In genomic region chr1:109969907-109970306, GRCh38 we compare ENCODE assay signal across 23 cellular contexts.
"Had no signal": no experiment of that assay in that cellular context is flagged by ENCODE, and none has a peak within 500 bp of the region (broad histone marks: within the 10 kb centered on the region; RNA-seq: fewer than 3 reads in every experiment).

No MANE protein-coding gene starts in this region.

- H3K4me1 Mint-ChIP-seq: activated naive CD8-positive, alpha-beta T cell treated with anti-CD3 and anti-CD28 coated beads, Interleukin-2, amount 50 U/mL, for 24 hours; brain; immature natural killer cell; naive thymus-derived CD4-positive, alpha-beta T cell; neural crest cell; WTC11 had no signal

- H3K27me3 Mint-ChIP-seq: activated naive CD8-positive, alpha-beta T cell treated with anti-CD3 and anti-CD28 coated beads, Interleukin-2, amount 50 U/mL, for 24 hours; dendritic cell treated with granulocyte-macrophage colony-stimulating factor and Interleukin-4, amounts not matched to agents 40 ng/mL and 50 ng/mL, for 4 days had no signal

- H3K9me3 ChIP-seq: lower lobe of right lung, right lobe of liver, stomach, suprapubic skin, transverse colon, uterus had no signal

- H3K27ac Mint-ChIP-seq: activated naive CD4-positive, alpha-beta T cell treated with anti-CD3 and anti-CD28 coated beads for 36 hours; activated naive CD8-positive, alpha-beta T cell treated with anti-CD3 and anti-CD28 coated beads, Interleukin-2, amount 50 U/mL, for 24 hours; activated T-cell treated with anti-CD3 and anti-CD28 coated beads, Interleukin-2, amount 50 U/mL, for 72 hours; brain; dendritic cell treated with granulocyte-macrophage colony-stimulating factor and Interleukin-4, amounts not matched to agents 40 ng/mL and 50 ng/mL, for 4 days; immature natural killer cell; naive thymus-derived CD4-positive, alpha-beta T cell; WTC11 had no signal

- H3K4me3 Mint-ChIP-seq: activated naive CD4-positive, alpha-beta T cell treated with anti-CD3 and anti-CD28 coated beads for 36 hours; activated naive CD8-positive, alpha-beta T cell treated with anti-CD3 and anti-CD28 coated beads, Interleukin-2, amount 50 U/mL, for 24 hours; activated T-cell treated with anti-CD3 and anti-CD28 coated beads, Interleukin-2, amount 50 U/mL, for 72 hours; brain; dendritic cell treated with granulocyte-macrophage colony-stimulating factor and Interleukin-4, amounts not matched to agents 40 ng/mL and 50 ng/mL, for 4 days; immature natural killer cell; naive thymus-derived CD4-positive, alpha-beta T cell; neural crest cell; WTC11 had no signal

- H3K9me3 Mint-ChIP-seq: immature natural killer cell had no signal

- H3K36me3 Mint-ChIP-seq: brain, WTC11 had no signal

- ATAC-seq: activated naive CD8-positive, alpha-beta T cell treated with anti-CD3 and anti-CD28 coated beads, Interleukin-2, amount 50 U/mL, for 24 hours; activated T-cell treated with anti-CD3 and anti-CD28 coated beads, Interleukin-2, amount 50 U/mL, for 72 hours; left lobe of liver; lower lobe of right lung; naive thymus-derived CD4-positive, alpha-beta T cell; right lobe of liver; WTC11 had no signal

- DNase-seq: activated CD4-positive, alpha-beta T cell treated with anti-CD3 and anti-CD28 coated beads, Interleukin-2, amount 50 U/mL, for 4 hours; activated effector memory CD4-positive, alpha-beta T cell treated with Interleukin-2 at 50 U/mL for 16 hours; activated naive CD4-positive, alpha-beta T cell treated with anti-CD3 and anti-CD28 coated beads for 36 hours; activated naive CD8-positive, alpha-beta T cell treated with anti-CD3 and anti-CD28 coated beads, Interleukin-2, amount 50 U/mL, for 24 hours; activated T-cell treated with anti-CD3 and anti-CD28 coated beads, Interleukin-2, amount 50 U/mL, for 72 hours; aorta; caudate nucleus; effector CD4-positive, alpha-beta T cell; immature natural killer cell; lower lobe of right lung; naive thymus-derived CD4-positive, alpha-beta T cell; posterior cingulate gyrus; right lobe of liver; stimulated activated CD4-positive, alpha-beta T cell treated with anti-CD3 and anti-CD28 coated beads, Interleukin-1b, Interleukin-23, amount 100 ng/mL, for 48 hours; stomach; transverse colon; uterus had no signal
